Comparison of ENCODE assay signal across 1 cellular context in genomic region chrX:132425744-132426318, GRCh38.
TF ChIP-seq lines count a peak whose summit lies in the region.

No MANE protein-coding gene starts in this region.

TF ChIP-seq in GM12878, 131 proteins besides CTCF, POLR2A, EP300 and RAD21 (continued from another document):
- TF ChIP-seq, protein P1, sequence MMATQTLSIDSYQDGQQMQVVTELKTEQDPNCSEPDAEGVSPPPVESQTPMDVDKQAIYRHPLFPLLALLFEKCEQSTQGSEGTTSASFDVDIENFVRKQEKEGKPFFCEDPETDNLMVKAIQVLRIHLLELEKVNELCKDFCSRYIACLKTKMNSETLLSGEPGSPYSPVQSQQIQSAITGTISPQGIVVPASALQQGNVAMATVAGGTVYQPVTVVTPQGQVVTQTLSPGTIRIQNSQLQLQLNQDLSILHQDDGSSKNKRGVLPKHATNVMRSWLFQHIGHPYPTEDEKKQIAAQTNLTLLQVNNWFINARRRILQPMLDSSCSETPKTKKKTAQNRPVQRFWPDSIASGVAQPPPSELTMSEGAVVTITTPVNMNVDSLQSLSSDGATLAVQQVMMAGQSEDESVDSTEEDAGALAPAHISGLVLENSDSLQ (IDR thresholded peaks at IDR 0.05), result no peak
- no peak for TF ChIP-seq SIX5 (IDR thresholded peaks at IDR 0.05; ENCODE audit: low read depth, low read length, severe bottlenecking)
- no peak for TF ChIP-seq TCF12 (IDR thresholded peaks at IDR 0.05; ENCODE audit: low read depth, low read length)
- TF ChIP-seq ZBED1 (IDR thresholded peaks at IDR 0.05; ENCODE audit: borderline replicate concordance), result no peak
- TF ChIP-seq CHD1 (IDR thresholded peaks at IDR 0.05; ENCODE audit: low read depth, low read length), result no peak
- TF ChIP-seq NR2F1 (conservative IDR thresholded peaks at IDR 0.05), result no peak
- 0 out of 2 replicates have a peak, but pooled peaks have one; percentile 24 for TF ChIP-seq IRF4 (IDR thresholded peaks at IDR 0.05; ENCODE audit: low read depth, low read length)
- TF ChIP-seq, protein P2, sequence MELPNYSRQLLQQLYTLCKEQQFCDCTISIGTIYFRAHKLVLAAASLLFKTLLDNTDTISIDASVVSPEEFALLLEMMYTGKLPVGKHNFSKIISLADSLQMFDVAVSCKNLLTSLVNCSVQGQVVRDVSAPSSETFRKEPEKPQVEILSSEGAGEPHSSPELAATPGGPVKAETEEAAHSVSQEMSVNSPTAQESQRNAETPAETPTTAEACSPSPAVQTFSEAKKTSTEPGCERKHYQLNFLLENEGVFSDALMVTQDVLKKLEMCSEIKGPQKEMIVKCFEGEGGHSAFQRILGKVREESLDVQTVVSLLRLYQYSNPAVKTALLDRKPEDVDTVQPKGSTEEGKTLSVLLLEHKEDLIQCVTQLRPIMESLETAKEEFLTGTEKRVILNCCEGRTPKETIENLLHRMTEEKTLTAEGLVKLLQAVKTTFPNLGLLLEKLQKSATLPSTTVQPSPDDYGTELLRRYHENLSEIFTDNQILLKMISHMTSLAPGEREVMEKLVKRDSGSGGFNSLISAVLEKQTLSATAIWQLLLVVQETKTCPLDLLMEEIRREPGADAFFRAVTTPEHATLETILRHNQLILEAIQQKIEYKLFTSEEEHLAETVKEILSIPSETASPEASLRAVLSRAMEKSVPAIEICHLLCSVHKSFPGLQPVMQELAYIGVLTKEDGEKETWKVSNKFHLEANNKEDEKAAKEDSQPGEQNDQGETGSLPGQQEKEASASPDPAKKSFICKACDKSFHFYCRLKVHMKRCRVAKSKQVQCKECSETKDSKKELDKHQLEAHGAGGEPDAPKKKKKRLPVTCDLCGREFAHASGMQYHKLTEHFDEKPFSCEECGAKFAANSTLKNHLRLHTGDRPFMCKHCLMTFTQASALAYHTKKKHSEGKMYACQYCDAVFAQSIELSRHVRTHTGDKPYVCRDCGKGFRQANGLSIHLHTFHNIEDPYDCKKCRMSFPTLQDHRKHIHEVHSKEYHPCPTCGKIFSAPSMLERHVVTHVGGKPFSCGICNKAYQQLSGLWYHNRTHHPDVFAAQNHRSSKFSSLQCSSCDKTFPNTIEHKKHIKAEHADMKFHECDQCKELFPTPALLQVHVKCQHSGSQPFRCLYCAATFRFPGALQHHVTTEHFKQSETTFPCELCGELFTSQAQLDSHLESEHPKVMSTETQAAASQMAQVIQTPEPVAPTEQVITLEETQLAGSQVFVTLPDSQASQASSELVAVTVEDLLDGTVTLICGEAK (IDR thresholded peaks at IDR 0.05; ENCODE audit: borderline replicate concordance), result no peak
- no peak for TF ChIP-seq POU2F2 (IDR thresholded peaks at IDR 0.05; ENCODE audit: borderline replicate concordance, low read depth, low read length)
- TF ChIP-seq, protein P3, sequence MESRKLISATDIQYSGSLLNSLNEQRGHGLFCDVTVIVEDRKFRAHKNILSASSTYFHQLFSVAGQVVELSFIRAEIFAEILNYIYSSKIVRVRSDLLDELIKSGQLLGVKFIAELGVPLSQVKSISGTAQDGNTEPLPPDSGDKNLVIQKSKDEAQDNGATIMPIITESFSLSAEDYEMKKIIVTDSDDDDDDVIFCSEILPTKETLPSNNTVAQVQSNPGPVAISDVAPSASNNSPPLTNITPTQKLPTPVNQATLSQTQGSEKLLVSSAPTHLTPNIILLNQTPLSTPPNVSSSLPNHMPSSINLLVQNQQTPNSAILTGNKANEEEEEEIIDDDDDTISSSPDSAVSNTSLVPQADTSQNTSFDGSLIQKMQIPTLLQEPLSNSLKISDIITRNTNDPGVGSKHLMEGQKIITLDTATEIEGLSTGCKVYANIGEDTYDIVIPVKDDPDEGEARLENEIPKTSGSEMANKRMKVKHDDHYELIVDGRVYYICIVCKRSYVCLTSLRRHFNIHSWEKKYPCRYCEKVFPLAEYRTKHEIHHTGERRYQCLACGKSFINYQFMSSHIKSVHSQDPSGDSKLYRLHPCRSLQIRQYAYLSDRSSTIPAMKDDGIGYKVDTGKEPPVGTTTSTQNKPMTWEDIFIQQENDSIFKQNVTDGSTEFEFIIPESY (IDR thresholded peaks at IDR 0.05), result no peak
- peak; percentile 46 for TF ChIP-seq JUNB (IDR thresholded peaks at IDR 0.05)
- TF ChIP-seq CREB1 (IDR thresholded peaks at IDR 0.05; ENCODE audit: low read depth), result no peak
- no peak for TF ChIP-seq NR2C2 (IDR thresholded peaks at IDR 0.05; ENCODE audit: borderline replicate concordance, control insufficient read depth, insufficient read length, low read depth)
- TF ChIP-seq, protein P4, sequence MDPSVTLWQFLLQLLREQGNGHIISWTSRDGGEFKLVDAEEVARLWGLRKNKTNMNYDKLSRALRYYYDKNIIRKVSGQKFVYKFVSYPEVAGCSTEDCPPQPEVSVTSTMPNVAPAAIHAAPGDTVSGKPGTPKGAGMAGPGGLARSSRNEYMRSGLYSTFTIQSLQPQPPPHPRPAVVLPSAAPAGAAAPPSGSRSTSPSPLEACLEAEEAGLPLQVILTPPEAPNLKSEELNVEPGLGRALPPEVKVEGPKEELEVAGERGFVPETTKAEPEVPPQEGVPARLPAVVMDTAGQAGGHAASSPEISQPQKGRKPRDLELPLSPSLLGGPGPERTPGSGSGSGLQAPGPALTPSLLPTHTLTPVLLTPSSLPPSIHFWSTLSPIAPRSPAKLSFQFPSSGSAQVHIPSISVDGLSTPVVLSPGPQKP (IDR thresholded peaks at IDR 0.05; ENCODE audit: low read depth, low read length), result no peak
- 0 out of 2 replicates have a peak, but pooled peaks have one; percentile 36 for TF ChIP-seq NFIC (IDR thresholded peaks at IDR 0.05; ENCODE audit: low read depth, low read length)
- TF ChIP-seq ZNF274 (IDR thresholded peaks at IDR 0.05; ENCODE audit: insufficient read depth, insufficient read length), result no peak
- no peak for TF ChIP-seq REST (IDR thresholded peaks at IDR 0.05; ENCODE audit: low read depth, low read length)
- no peak for TF ChIP-seq IRF5 (IDR thresholded peaks at IDR 0.05; ENCODE audit: borderline replicate concordance)
- TF ChIP-seq BRCA1 (IDR thresholded peaks at IDR 0.05; ENCODE audit: low read depth, low read length), result no peak
- TF ChIP-seq KLF5 (IDR thresholded peaks at IDR 0.05; ENCODE audit: partially characterized antibody), result no peak
- TF ChIP-seq RUNX3 (IDR thresholded peaks at IDR 0.05; ENCODE audit: low read length), result peak; percentile 39; the same call in 1 of the 2 replicates
- no peak for TF ChIP-seq RELA (IDR thresholded peaks at IDR 0.05; ENCODE audit: borderline replicate concordance, partially characterized antibody)
- no peak for TF ChIP-seq ZNF217 (IDR thresholded peaks at IDR 0.05)
- no peak for TF ChIP-seq KAT2A (conservative IDR thresholded peaks at IDR 0.05; ENCODE audit: control insufficient read depth, low read depth, low read length)
- TF ChIP-seq SMC3 (IDR thresholded peaks at IDR 0.05; ENCODE audit: borderline replicate concordance, low read length), result no peak
